ENCODE assay signal across 1 cellular context in genomic region chr17:68600123-68600880, GRCh38.
TF ChIP-seq lines count a peak whose summit lies in the region.

No MANE protein-coding gene starts in this region.

TF ChIP-seq in HepG2, 621 proteins besides CTCF, POLR2A, EP300 and RAD21 (continued from another document and continues in another):
- TF ChIP-seq KIAA2018 (CRISPR knock-in tag; IDR thresholded peaks at IDR 0.05; ENCODE audit: borderline replicate concordance) (no peak), DPF2 (CRISPR knock-in tag; IDR thresholded peaks at IDR 0.05; ENCODE audit: borderline replicate concordance, low read depth) (0 out of 2 replicates have a peak, but pooled peaks have one; percentile 28), ZNF850 (CRISPR knock-in tag; conservative IDR thresholded peaks at IDR 0.05) (no peak), ZNF569 (CRISPR knock-in tag; IDR thresholded peaks at IDR 0.05; ENCODE audit: borderline replicate concordance) (no peak), ZNF776 (CRISPR knock-in tag; IDR thresholded peaks at IDR 0.05) (peak; percentile 86; the same call in 1 of the 2 replicates), AGO2 (optimal IDR thresholded peaks at IDR 0.05; ENCODE audit: low read depth, low read length) (peak; percentile 46), ARNTL (CRISPR knock-in tag; IDR thresholded peaks at IDR 0.05) (peak; percentile 66; the same call in 1 of the 2 replicates), REXO4 (CRISPR knock-in tag; IDR thresholded peaks at IDR 0.05; ENCODE audit: borderline replicate concordance) (no peak), ZFP36L2 (CRISPR knock-in tag; IDR thresholded peaks at IDR 0.05) (no peak), SRSF9 (IDR thresholded peaks at IDR 0.05; ENCODE audit: borderline replicate concordance, insufficient read depth, low read depth, low read length, poor library complexity, severe bottlenecking) (no peak), ZBTB7A (CRISPR knock-in tag; IDR thresholded peaks at IDR 0.05) (no peak), JUN (CRISPR knock-in tag; IDR thresholded peaks at IDR 0.05) (no peak), ARHGAP35 (CRISPR knock-in tag; IDR thresholded peaks at IDR 0.05; ENCODE audit: borderline replicate concordance) (no peak; the same call in 1 of the 2 replicates), CHD2 (IDR thresholded peaks at IDR 0.05; ENCODE audit: low read depth, low read length) (no peak), ZNF232 (CRISPR knock-in tag; IDR thresholded peaks at IDR 0.05; ENCODE audit: borderline replicate concordance) (no peak), HMG20B (CRISPR knock-in tag; conservative IDR thresholded peaks at IDR 0.05) (no peak), SOX6 (IDR thresholded peaks at IDR 0.05) (no peak), SOX6 (CRISPR knock-in tag; IDR thresholded peaks at IDR 0.05) (peak; percentile 68), ZNF709 (CRISPR knock-in tag; IDR thresholded peaks at IDR 0.05) (no peak; the same call in none of the 2 replicates), POGK (CRISPR knock-in tag; conservative IDR thresholded peaks at IDR 0.05) (peak; percentile 92), MEF2D (CRISPR knock-in tag; IDR thresholded peaks at IDR 0.05) (0 out of 2 replicates have a peak, but pooled peaks have one; percentile 27), ZBTB46 (CRISPR knock-in tag; IDR thresholded peaks at IDR 0.05; ENCODE audit: borderline replicate concordance) (peak; percentile 79; the same call in 1 of the 2 replicates), ZSCAN9 (CRISPR knock-in tag; IDR thresholded peaks at IDR 0.05; ENCODE audit: borderline replicate concordance) (no peak), ZNF280B (CRISPR knock-in tag; IDR thresholded peaks at IDR 0.05; ENCODE audit: borderline replicate concordance) (no peak), ZHX1 (CRISPR knock-in tag; IDR thresholded peaks at IDR 0.05; ENCODE audit: low read depth) (peak; percentile 73; the same call in 1 of the 2 replicates), HOXA7 (CRISPR knock-in tag; IDR thresholded peaks at IDR 0.05) (peak; percentile 61; the same call in 1 of the 2 replicates), MLX (CRISPR knock-in tag; IDR thresholded peaks at IDR 0.05) (no peak), MZF1 (CRISPR knock-in tag; IDR thresholded peaks at IDR 0.05; ENCODE audit: borderline replicate concordance) (no peak), FUBP1 (CRISPR knock-in tag; IDR thresholded peaks at IDR 0.05; ENCODE audit: borderline replicate concordance) (no peak), ZNF557 (CRISPR knock-in tag; IDR thresholded peaks at IDR 0.05) (no peak), PITX1 (CRISPR knock-in tag; IDR thresholded peaks at IDR 0.05) (0 out of 2 replicates have a peak, but pooled peaks have one; percentile 25), ZNF841 (CRISPR knock-in tag; IDR thresholded peaks at IDR 0.05; ENCODE audit: borderline replicate concordance) (no peak), ZNF549 (CRISPR knock-in tag; IDR thresholded peaks at IDR 0.05) (no peak), HNRNPK (IDR thresholded peaks at IDR 0.05; ENCODE audit: low read depth, low read length, poor library complexity, severe bottlenecking) (peak; percentile 62), SRY (CRISPR knock-in tag; IDR thresholded peaks at IDR 0.05) (0 out of 2 replicates have a peak, but pooled peaks have one; percentile 31), IKZF4 (CRISPR knock-in tag; IDR thresholded peaks at IDR 0.05; ENCODE audit: borderline replicate concordance, low read depth, not compliant biosample characterization) (peak; percentile 12), MED13 (CRISPR knock-in tag; IDR thresholded peaks at IDR 0.05) (no peak; the same call in 1 of the 2 replicates), ZFP37 (CRISPR knock-in tag; IDR thresholded peaks at IDR 0.05; ENCODE audit: borderline replicate concordance) (no peak), ZNF292 (CRISPR knock-in tag; IDR thresholded peaks at IDR 0.05; ENCODE audit: borderline replicate concordance, low read depth) (peak; percentile 61), DMTF1 (CRISPR knock-in tag; IDR thresholded peaks at IDR 0.05) (no peak)
